8 cellular contexts compared by ENCODE assay signal in the genomic region with DNA sequence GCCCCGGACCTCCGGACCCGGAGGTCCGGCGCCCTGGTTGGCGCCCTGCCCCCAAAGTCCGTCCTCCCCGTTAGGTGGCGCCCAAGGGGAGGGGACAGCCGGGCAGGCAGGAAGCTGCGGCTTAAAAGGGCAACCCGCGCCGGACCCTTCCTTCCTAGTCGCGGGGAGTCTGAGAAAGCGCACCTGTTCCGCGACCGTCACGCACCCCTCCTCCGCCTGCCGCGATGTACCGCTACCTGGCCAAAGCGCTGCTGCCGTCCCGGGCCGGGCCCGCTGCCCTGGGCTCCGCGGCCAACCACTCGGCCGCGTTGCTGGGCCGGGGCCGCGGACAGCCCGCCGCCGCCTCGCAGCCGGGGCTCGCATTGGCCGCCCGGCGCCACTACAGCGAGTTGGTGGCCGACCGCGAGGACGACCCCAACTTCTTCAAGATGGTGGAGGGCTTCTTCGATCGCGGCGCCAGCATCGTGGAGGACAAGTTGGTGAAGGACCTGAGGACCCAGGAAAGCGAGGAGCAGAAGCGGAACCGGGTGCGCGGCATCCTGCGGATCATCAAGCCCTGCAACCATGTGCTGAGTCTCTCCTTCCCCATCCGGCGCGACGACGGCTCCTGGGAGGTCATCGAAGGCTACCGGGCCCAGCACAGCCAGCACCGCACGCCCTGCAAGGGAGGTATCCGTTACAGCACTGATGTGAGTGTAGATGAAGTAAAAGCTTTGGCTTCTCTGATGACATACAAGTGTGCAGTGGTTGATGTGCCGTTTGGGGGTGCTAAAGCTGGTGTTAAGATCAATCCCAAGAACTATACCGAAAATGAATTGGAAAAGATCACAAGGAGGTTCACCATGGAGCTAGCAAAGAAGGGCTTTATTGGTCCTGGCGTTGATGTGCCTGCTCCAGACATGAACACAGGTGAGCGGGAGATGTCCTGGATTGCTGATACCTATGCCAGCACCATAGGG. TPM values are rescaled to one million over a fixed set of nuclear protein-coding genes. Genes with fewer than 3 reads are reported as not detected.
DNase-seq lines count a peak whose midpoint lies in the region; ATAC-seq and TF ChIP-seq lines count a peak whose summit lies in the region.
"Not testable (repeated sequence)": the region's sequence is repeated elsewhere in the genome, so short reads cannot be mapped to it uniquely, and the experiment has no call there.

A gene (plus strand): TSS at position 150 of the 959 bp plus-strand sequence. CDS start 75 bp downstream, at position 225.

- TF ChIP-seq CTCF in CD8-positive, alpha-beta T cell (IDR thresholded peaks at IDR 0.05), result not testable (repeated sequence)
- TF ChIP-seq CTCF in PC-3 (conservative IDR thresholded peaks at IDR 0.05; ENCODE audit: low read depth, low read length) (peak; percentile 44), esophagus muscularis mucosa (IDR thresholded peaks at IDR 0.05) (peak in 2 of 3 experiments; percentile 27 to 36), nephron progenitor cell (IDR thresholded peaks at IDR 0.05) (peak; percentile 12)

- H3K27ac ChIP-seq in CD8-positive, alpha-beta T cell (ENCODE audit: low read depth, low read length); PC-3 (ENCODE audit: low read length); esophagus muscularis mucosa (replicated peaks in 1 of 4): not testable (repeated sequence)

- not testable (repeated sequence) for H3K9ac ChIP-seq in PC-3 (ENCODE audit: low read length)

- TF ChIP-seq POLR2A in esophagus muscularis mucosa (IDR thresholded peaks at IDR 0.05; ENCODE audit: low read depth), result not testable (repeated sequence)

- not testable (repeated sequence) for H3K27me3 ChIP-seq in CD8-positive, alpha-beta T cell (ENCODE audit: insufficient read depth, low read length); PC-3 (ENCODE audit: low read length); esophagus muscularis mucosa

- H3F3A ChIP-seq in PC-3 (ENCODE audit: low read length, unreplicated experiment), result not testable (repeated sequence)

- not testable (repeated sequence) for H4K20me1 ChIP-seq in PC-3 (ENCODE audit: low read length)

- H3K36me3 Mint-ChIP-seq in CD8-positive, alpha-beta T cell; nephron progenitor cell (ENCODE audit: low read depth): not testable (repeated sequence)

- not testable (repeated sequence) for H3K36me3 ChIP-seq in CD8-positive, alpha-beta T cell (ENCODE audit: insufficient read depth, low read length); PC-3 (ENCODE audit: low read depth, low read length); esophagus muscularis mucosa

- POLR2A ChIA-PET in CD8-positive, alpha-beta T cell (lab: Charles Lee); PC-3 (lab: Charles Lee; ENCODE audit: unreplicated experiment): not testable (repeated sequence)

- H3K4me3 ChIP-seq in CD8-positive, alpha-beta T cell (ENCODE audit: low read depth, low read length), result not testable (repeated sequence)
- peak within 1 kb of the TSS; percentile 44; the same call in 1 of the 2 replicates for H3K4me3 ChIP-seq in PC-3 (ENCODE audit: low read length)
- peak within 1 kb of the TSS; percentile 45 to 60 (median 48) for H3K4me3 ChIP-seq in esophagus muscularis mucosa
- peak within 1 kb of the TSS; percentile 38; the same call in 1 of the 2 replicates for H3K4me3 ChIP-seq in iPS-18c (ENCODE audit: insufficient read depth, low read depth, low read length)

- peaks cover 13% of the 10 kb centered on the region for H3K27me3 Mint-ChIP-seq in CD8-positive, alpha-beta T cell (ENCODE audit: low read depth)
- H3K27me3 Mint-ChIP-seq in nephron progenitor cell (ENCODE audit: low read depth, poor library complexity), result peaks cover 11% of the 10 kb centered on the region
- H3K27me3 Mint-ChIP-seq in stimulated activated naive CD8-positive, alpha-beta T cell treated with anti-CD3 and anti-CD28 coated beads, Interleukin-15, amount 100 ng/mL, for 72 hours, result peaks cover 20% of the 10 kb centered on the region

- H3K4me1 ChIP-seq in CD8-positive, alpha-beta T cell (ENCODE audit: insufficient read depth, low read length); PC-3 (ENCODE audit: insufficient read depth, low read length); esophagus muscularis mucosa: not testable (repeated sequence)

- not testable (repeated sequence) for H3K4me1 Mint-ChIP-seq in CD8-positive, alpha-beta T cell (ENCODE audit: low read depth); nephron progenitor cell; stimulated activated naive CD8-positive, alpha-beta T cell treated with anti-CD3 and anti-CD28 coated beads, Interleukin-15, amount 100 ng/mL, for 72 hours

- H3K4me3 Mint-ChIP-seq in CD8-positive, alpha-beta T cell; stimulated activated naive CD8-positive, alpha-beta T cell treated with anti-CD3 and anti-CD28 coated beads, Interleukin-15, amount 100 ng/mL, for 72 hours: not testable (repeated sequence)
- H3K4me3 Mint-ChIP-seq in nephron progenitor cell, result peak within 1 kb of the TSS; percentile 77

- H3K79me2 ChIP-seq in PC-3 (ENCODE audit: low read length), result not testable (repeated sequence)

- H3K9me2 ChIP-seq in PC-3 (replicated peaks; ENCODE audit: low read length), result not testable (repeated sequence)

- intact Hi-C loops in CD8-positive, alpha-beta T cell (cut with DNase I, micrococcal nuclease); PC-3 (cut with micrococcal nuclease); esophagus muscularis mucosa (cut with DNase I): not testable (repeated sequence)

- CTCF ChIA-PET in CD8-positive, alpha-beta T cell (lab: Charles Lee); PC-3 (lab: Charles Lee): not testable (repeated sequence)

- not testable (repeated sequence) for H3K9me3 ChIP-seq in CD8-positive, alpha-beta T cell (ENCODE audit: low read length); PC-3 (ENCODE audit: low read length); esophagus muscularis mucosa; iPS-18c (ENCODE audit: control insufficient read depth, insufficient read depth, low read length)

- TF ChIP-seq EP300 in esophagus muscularis mucosa (IDR thresholded peaks at IDR 0.05), result not testable (repeated sequence)

- H3K27ac Mint-ChIP-seq in CD8-positive, alpha-beta T cell; nephron progenitor cell; stimulated activated naive CD8-positive, alpha-beta T cell treated with anti-CD3 and anti-CD28 coated beads, Interleukin-15, amount 100 ng/mL, for 72 hours: not testable (repeated sequence)

- H3K9me3 Mint-ChIP-seq in CD8-positive, alpha-beta T cell; stimulated activated naive CD8-positive, alpha-beta T cell treated with anti-CD3 and anti-CD28 coated beads, Interleukin-15, amount 100 ng/mL, for 72 hours: not testable (repeated sequence)
- peaks cover 58% of the 10 kb centered on the region for H3K9me3 Mint-ChIP-seq in nephron progenitor cell

- peak; percentile 42 for ATAC-seq in CD8-positive, alpha-beta T cell
- ATAC-seq in GM21526 (IDR thresholded peaks at IDR 0.05; ENCODE audit: low FRiP score, unreplicated experiment), result peak; percentile 66
- peak; percentile 42 for ATAC-seq in PC-3
- ATAC-seq in stimulated activated naive CD8-positive, alpha-beta T cell treated with anti-CD3 and anti-CD28 coated beads, Interleukin-15, amount 100 ng/mL, for 72 hours, result peak; percentile 62

- not testable (repeated sequence) for DNase-seq in CD8-positive, alpha-beta T cell; esophagus muscularis mucosa (ENCODE audit: extremely low spot score); stimulated activated naive CD8-positive, alpha-beta T cell treated with anti-CD3 and anti-CD28 coated beads, Interleukin-15, amount 100 ng/mL, for 72 hours
- DNase-seq in PC-3 (peak; percentile 29), amniotic epithelial cell (ENCODE audit: low read depth) (peak; percentile 3), nephron progenitor cell (peak; percentile 63)

- peak within 1 kb of the TSS; percentile 56 for H3K4me2 ChIP-seq in PC-3 (ENCODE audit: low read length)

- WGBS in esophagus muscularis mucosa, result 68% methylated on average over 14 of the region's 77 CpGs

- H2AFZ ChIP-seq in PC-3 (ENCODE audit: low read length), result peak within 1 kb of the TSS; percentile 50; the same call in 1 of the 2 replicates

- BruUV-seq in PC-3 (replicated peaks; lab: Mats Ljungman, UMichigan), result not testable (repeated sequence)

RNA-seq across cellular contexts. Expression of the gene that starts here (rescaled TPM):
- total RNA-seq in CD8-positive, alpha-beta T cell, result under 1 TPM; 0.28 to 0.62 TPM
- 0.29 and 0.40 TPM in 2 replicates for total RNA-seq in PC-3 (2014; rRNA removed)
- total RNA-seq in esophagus muscularis mucosa, result 1 to 10 TPM in 3 of 4 donors, under 1 TPM in 1; 0.83 to 1.7 (median 1.1) TPM

Comparison
In these comparisons a context has a peak if more than half of its experiments do, and no peak if none do; other contexts are left out.
1. Peak in ATAC-seq in CD8-positive, alpha-beta T cell; RNA of the gene not detected or under 1 TPM.
2. Peak in DNase-seq, ATAC-seq, H3K4me3 ChIP-seq and H3K4me2 ChIP-seq in PC-3; RNA of the gene not detected or under 1 TPM.